ENCODE assay signal across 9 cellular contexts in genomic region chr16:68790130-68790761, GRCh38. TPM values are rescaled to one million over a fixed set of nuclear protein-coding genes. Genes with fewer than 3 reads are reported as not detected.
DNase-seq lines count a peak whose midpoint lies in the region; TF ChIP-seq lines count a peak whose summit lies in the region.
"Had no signal": no experiment of that assay in that cellular context is flagged by ENCODE, and none has a peak within 500 bp of the region (broad histone marks: within the 10 kb centered on the region; RNA-seq: fewer than 3 reads in every experiment).

No MANE protein-coding gene starts in this region.

- intact Hi-C loops in esophagus muscularis mucosa (cut with DNase I), result no loop called here

- H3K4me3 ChIP-seq in esophagus muscularis mucosa, result no peak overlapping the region

- no peak overlapping the region for H3K27ac Mint-ChIP-seq in glutamatergic neuron (ENCODE audit: unreplicated experiment)
- H3K27ac Mint-ChIP-seq: IgD-negative memory B cell had no signal

- no peaks in the 10 kb centered on the region for H3K27me3 ChIP-seq in esophagus muscularis mucosa

- no peak overlapping the region for H3K4me3 Mint-ChIP-seq in glutamatergic neuron (ENCODE audit: unreplicated experiment)
- H3K4me3 Mint-ChIP-seq: IgD-negative memory B cell had no signal

- no peak overlapping the region for H3K27ac ChIP-seq in esophagus muscularis mucosa (replicated peaks in 1 of 4)

- peaks cover 4% of the 10 kb centered on the region for H3K9me3 Mint-ChIP-seq in glutamatergic neuron (ENCODE audit: unreplicated experiment)
- H3K9me3 Mint-ChIP-seq: IgD-negative memory B cell had no signal

- TF ChIP-seq EP300 in esophagus muscularis mucosa (IDR thresholded peaks at IDR 0.05), result no peak

- TF ChIP-seq CTCF in esophagus muscularis mucosa (IDR thresholded peaks at IDR 0.05) (no peak), glutamatergic neuron (IDR thresholded peaks at IDR 0.05; ENCODE audit: partially characterized antibody, unreplicated experiment) (no peak)

- no peaks in the 10 kb centered on the region for H3K9me3 ChIP-seq in esophagus muscularis mucosa

- 70% methylated on average over 9 of the region's 9 CpGs for WGBS in esophagus muscularis mucosa

- no peaks in the 10 kb centered on the region for H3K36me3 ChIP-seq in esophagus muscularis mucosa

- TF ChIP-seq POLR2A in esophagus muscularis mucosa (IDR thresholded peaks at IDR 0.05; ENCODE audit: low read depth), result no peak
- TF ChIP-seq POLR2A in erythroblast (IDR thresholded peaks at IDR 0.05; ENCODE audit: low read length), result no peak

- H3K27me3 Mint-ChIP-seq in glutamatergic neuron (ENCODE audit: unreplicated experiment), result peaks cover under 1% of the 10 kb centered on the region
- H3K27me3 Mint-ChIP-seq: IgD-negative memory B cell had no signal

- DNase-seq in HPDE6-E6E7 (ENCODE audit: extremely low spot score) (peak; percentile 77), amniotic epithelial cell (ENCODE audit: low read depth) (peak; percentile 98), iris pigment epithelial cell (ENCODE audit: low read depth) (peak; percentile 93), stromal cell of bone marrow (ENCODE audit: low read depth) (peak; percentile 63), occipital lobe (lab: John Stamatoyannopoulos, UW) (no peak), esophagus muscularis mucosa (ENCODE audit: extremely low spot score) (no peak), glutamatergic neuron (no peak), erythroblast (lab: John Stamatoyannopoulos, UW) (no peak)

- H3K36me3 Mint-ChIP-seq in glutamatergic neuron (ENCODE audit: unreplicated experiment), result no peaks in the 10 kb centered on the region
- H3K36me3 Mint-ChIP-seq: IgD-negative memory B cell had no signal

- H3K4me1 ChIP-seq in esophagus muscularis mucosa, result peaks cover 0 to 12% (median 0%) of the 10 kb centered on the region in 4 donors

- no peaks in the 10 kb centered on the region for H3K4me1 Mint-ChIP-seq in glutamatergic neuron (ENCODE audit: low read depth, unreplicated experiment)
- H3K4me1 Mint-ChIP-seq: IgD-negative memory B cell had no signal

RNA-seq across cellular contexts. Expression of gene TANGO6, which starts 53.1 kb away (rescaled TPM):
- 30.1 TPM for total RNA-seq in occipital lobe
- total RNA-seq in esophagus muscularis mucosa, result 10 to 100 TPM; 15.7 to 21.3 (median 18.3) TPM
- total RNA-seq in glutamatergic neuron (ENCODE audit: unreplicated experiment), result 16.1 TPM

RNA-seq across cellular contexts. Expression of gene CDH1, which starts 53.2 kb away (rescaled TPM):
- total RNA-seq in occipital lobe, result 1.1 TPM
- total RNA-seq in esophagus muscularis mucosa, result under 1 TPM; 0.17 to 0.83 (median 0.51) TPM
- total RNA-seq in glutamatergic neuron (ENCODE audit: unreplicated experiment), result 1.9 TPM

Comparison
In these comparisons a context has a peak if more than half of its experiments do, and no peak if none do; other contexts are left out.
1. DNase-seq: peak in HPDE6-E6E7 (single experiment), amniotic epithelial cell (single experiment), iris pigment epithelial cell (single experiment) and stromal cell of bone marrow (single experiment); none in occipital lobe (single experiment), esophagus muscularis mucosa (single experiment), glutamatergic neuron (single experiment) and erythroblast (0 of 2).